In genomic region chr3:94258851-94259250, GRCh38 we compare ENCODE assay signal across 21 cellular contexts.
DNase-seq lines count a peak whose midpoint lies in the region; ATAC-seq and TF ChIP-seq lines count a peak whose summit lies in the region.
"Had no signal": no experiment of that assay in that cellular context is flagged by ENCODE, and none has a peak within 500 bp of the region (broad histone marks: within the 10 kb centered on the region; RNA-seq: fewer than 3 reads in every experiment).

No MANE protein-coding gene starts in this region.

- H3K18ac ChIP-seq in mesendoderm (ENCODE audit: low read length): peak overlapping the region; percentile 34

- ATAC-seq in GM18505 (IDR thresholded peaks at IDR 0.05; ENCODE audit: unreplicated experiment) (no peak), GM21737 (IDR thresholded peaks at IDR 0.05; ENCODE audit: unreplicated experiment) (no peak)
- ATAC-seq: A549 had no signal

- H3K27ac ChIP-seq in HUES48 (ENCODE audit: low read depth, low read length): peak overlapping the region; percentile 31
- peak overlapping the region; percentile 75 for H3K27ac ChIP-seq in mesendoderm (ENCODE audit: low read depth, low read length)
- H3K27ac ChIP-seq in osteoblast (ENCODE audit: low read depth, low read length): no peak overlapping the region
- H3K27ac ChIP-seq: A549; BLaER1 treated with 17β-estradiol and CSF1 and Interleukin-3, amounts not matched to agents 10 nM and 100 nM had no signal

- peak overlapping the region; percentile 42 for H3K4ac ChIP-seq in mesendoderm (ENCODE audit: low read depth, low read length)

- no peaks in the 10 kb centered on the region for H4K20me1 ChIP-seq in osteoblast (ENCODE audit: insufficient read depth, low read length)
- H4K20me1 ChIP-seq: BLaER1 treated with 17β-estradiol and CSF1 and Interleukin-3, amounts not matched to agents 10 nM and 100 nM had no signal

- H2BK120ac ChIP-seq in mesendoderm (ENCODE audit: low read depth, low read length): peak overlapping the region; percentile 31

- H4K8ac ChIP-seq in mesendoderm (ENCODE audit: low read depth, low read length): no peak overlapping the region

- H3K4me2 ChIP-seq in mesendoderm (ENCODE audit: low read length) (no peak overlapping the region), osteoblast (ENCODE audit: insufficient read depth, low read length) (no peak overlapping the region)
- H3K4me2 ChIP-seq: A549; BLaER1 treated with 17β-estradiol and CSF1 and Interleukin-3, amounts not matched to agents 10 nM and 100 nM had no signal

- H3K27me3 ChIP-seq in HUES48 (ENCODE audit: control insufficient read depth, insufficient read depth, low read length) (no peaks in the 10 kb centered on the region), mesendoderm (ENCODE audit: insufficient read depth, low read length, poor library complexity) (no peaks in the 10 kb centered on the region), osteoblast (ENCODE audit: insufficient read depth, low read length) (no peaks in the 10 kb centered on the region)
- H3K27me3 ChIP-seq: BE2C; BLaER1 treated with 17β-estradiol and CSF1 and Interleukin-3, amounts not matched to agents 10 nM and 100 nM had no signal

- no peak overlapping the region for H4K5ac ChIP-seq in mesendoderm (ENCODE audit: low read length)

- peak overlapping the region; percentile 69 for H3K56ac ChIP-seq in mesendoderm (ENCODE audit: low read length)

- H3K23ac ChIP-seq in mesendoderm (ENCODE audit: low read length): no peak overlapping the region

- H2AK5ac ChIP-seq in mesendoderm (ENCODE audit: low read length): peak overlapping the region; percentile 77

- DNase-seq in NCI-H226 (peak; percentile 2), epithelial cell of esophagus (ENCODE audit: low read depth) (peak; percentile 15), mesendoderm (peak; percentile 67), osteoblast (ENCODE audit: insufficient read length, low spot score, missing footprints) (no peak)
- no peak for DNase-seq in activated CD4-positive, alpha-beta T cell treated with anti-CD3 and anti-CD28 coated beads for 48 hours
- DNase-seq: 8988T; ACHN; AML-193; BE2C; Calu3; CD4-positive, alpha-beta T cell; CD8-positive, alpha-beta memory T cell; COR-L47; DND-41; H7; HCEC 1CT had no signal

- H3K79me1 ChIP-seq in mesendoderm (ENCODE audit: low read length): no peaks in the 10 kb centered on the region

- peak overlapping the region; percentile 92 for H2BK5ac ChIP-seq in mesendoderm (ENCODE audit: low read length)

- H3K9ac ChIP-seq in HUES48 (ENCODE audit: low read depth, low read length) (no peak overlapping the region), mesendoderm (ENCODE audit: low read length) (no peak overlapping the region)
- H3K9ac ChIP-seq: BLaER1 treated with 17β-estradiol and CSF1 and Interleukin-3, amounts not matched to agents 10 nM and 100 nM had no signal

- H3K4me1 ChIP-seq in HUES48 (ENCODE audit: control insufficient read depth, insufficient read depth, low read length): peaks cover 3% of the 10 kb centered on the region; the same call in 1 of the 2 replicates
- peaks cover 10% of the 10 kb centered on the region for H3K4me1 ChIP-seq in mesendoderm (ENCODE audit: control insufficient read depth, low read depth, low read length)
- H3K4me1 ChIP-seq in osteoblast (ENCODE audit: insufficient read depth, low read length): no peaks in the 10 kb centered on the region
- H3K4me1 ChIP-seq: A549; BLaER1 treated with 17β-estradiol and CSF1 and Interleukin-3, amounts not matched to agents 10 nM and 100 nM had no signal

- H2BK15ac ChIP-seq in mesendoderm (replicated peaks; ENCODE audit: low read depth): no peak overlapping the region

- H3K9me3 ChIP-seq in HUES48 (ENCODE audit: control insufficient read depth, insufficient read depth, low read length) (peaks cover 7% of the 10 kb centered on the region; the same call in 1 of the 2 replicates), osteoblast (ENCODE audit: low read depth, low read length) (no peaks in the 10 kb centered on the region)
- H3K9me3 ChIP-seq: A549, BE2C had no signal

- H3K4me3 ChIP-seq in HUES48 (ENCODE audit: low read depth, low read length) (no peak overlapping the region), epithelial cell of esophagus (ENCODE audit: low read length) (no peak overlapping the region), mesendoderm (ENCODE audit: low read length) (no peak overlapping the region), osteoblast (ENCODE audit: insufficient read depth, low read length) (no peak overlapping the region)
- H3K4me3 ChIP-seq: A549; BLaER1 treated with 17β-estradiol and CSF1 and Interleukin-3, amounts not matched to agents 10 nM and 100 nM had no signal

- H3K36me3 ChIP-seq in HUES48 (ENCODE audit: control insufficient read depth, insufficient read depth, low read length): no peaks in the 10 kb centered on the region
- H3K36me3 ChIP-seq in mesendoderm (ENCODE audit: control insufficient read depth, insufficient read depth, low read length): no peaks in the 10 kb centered on the region
- no peaks in the 10 kb centered on the region for H3K36me3 ChIP-seq in osteoblast (ENCODE audit: insufficient read depth, low read length)
- H3K36me3 ChIP-seq: BE2C; BLaER1 treated with 17β-estradiol and CSF1 and Interleukin-3, amounts not matched to agents 10 nM and 100 nM had no signal

- no peaks in the 10 kb centered on the region for H3K79me2 ChIP-seq in mesendoderm (ENCODE audit: control insufficient read depth, insufficient read depth, low read length)
- no peaks in the 10 kb centered on the region for H3K79me2 ChIP-seq in osteoblast (ENCODE audit: insufficient read depth, low read length)

- H2AFZ ChIP-seq in osteoblast (ENCODE audit: low read length): no peak overlapping the region

- TF ChIP-seq POLR2A in GM18505 (IDR thresholded peaks at IDR 0.05; ENCODE audit: borderline replicate concordance, extremely low read depth, insufficient read depth, insufficient read length): no peak

- no peak for TF ChIP-seq CTCF in epithelial cell of esophagus (IDR thresholded peaks at IDR 0.05; ENCODE audit: insufficient read depth, low read depth, low read length, missing control alignments)
- TF ChIP-seq CTCF in osteoblast (IDR thresholded peaks at IDR 0.05; ENCODE audit: extremely low read depth, low read depth, low read length): no peak

Comparison
In these comparisons a context has a peak if more than half of its experiments do, and no peak if none do; other contexts are left out.
1. DNase-seq: peak in NCI-H226 (single experiment), epithelial cell of esophagus (single experiment) and mesendoderm (single experiment); none in activated CD4-positive, alpha-beta T cell treated with anti-CD3 and anti-CD28 coated beads for 48 hours (single experiment) and osteoblast (single experiment).